ENCODE assay signal across 17 cellular contexts in the genomic region with DNA sequence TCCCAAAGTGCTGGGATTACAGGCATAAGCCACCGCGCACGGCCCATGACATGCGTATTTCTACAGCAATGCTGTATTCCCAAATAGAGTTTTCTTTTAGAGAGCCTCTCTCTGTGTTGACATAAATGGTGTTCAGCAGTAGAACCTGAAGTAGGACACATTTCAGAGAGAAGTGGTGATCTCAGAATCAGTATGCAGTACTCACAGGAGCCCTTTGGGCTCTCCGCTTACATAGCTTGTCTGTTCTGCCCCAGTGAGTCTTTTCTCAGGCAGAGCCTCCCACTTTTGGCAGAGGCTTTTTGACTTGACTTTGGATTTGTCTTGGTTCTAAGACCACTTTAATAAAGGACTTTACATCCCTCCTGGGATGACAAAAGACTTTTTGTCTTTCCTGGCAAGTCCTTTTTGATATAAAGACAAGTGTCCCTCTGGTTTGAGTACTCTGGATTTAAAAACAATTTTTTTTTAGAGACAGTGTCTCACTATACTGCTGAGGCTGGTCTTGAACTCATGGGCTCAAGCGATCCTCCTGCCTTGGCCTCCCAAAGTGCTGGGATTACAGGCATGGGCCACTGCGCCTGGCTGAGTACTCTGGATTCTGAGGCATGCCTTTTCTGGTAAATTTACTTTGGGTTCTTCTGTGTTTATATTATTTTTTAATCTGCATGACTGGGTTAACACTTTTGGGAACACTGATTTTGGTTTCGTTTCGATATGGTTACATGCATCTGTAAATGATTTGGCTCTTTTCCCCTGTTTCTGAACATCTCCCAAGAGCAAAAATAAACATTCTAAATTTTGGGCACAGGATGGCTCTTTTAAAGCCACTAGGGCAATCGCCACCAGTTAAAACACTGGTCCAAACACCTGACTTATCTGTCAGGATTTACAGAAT.
A peak's percentile ranks its signal among the peaks of the same experiment; 100 is the strongest.
DNase-seq lines count a peak whose midpoint lies in the region; ATAC-seq and TF ChIP-seq lines count a peak whose summit lies in the region.
"Had no signal": no experiment of that assay in that cellular context is flagged by ENCODE, and none has a peak within 500 bp of the region (broad histone marks: within the 10 kb centered on the region; RNA-seq: fewer than 3 reads in every experiment).

No MANE protein-coding gene starts in this region.

- no peak overlapping the region for H3K4me3 Mint-ChIP-seq in activated CD4-positive, alpha-beta memory T cell treated with anti-CD3 and anti-CD28 coated beads, Interleukin-2, amount 10 ng/mL, durations not matched to agents 7 days and 5 days
- H3K4me3 Mint-ChIP-seq: nephron; stimulated activated naive B cell treated with anti-CD40 and anti-IgM and Interleukin-4, amounts not matched to agents 10 μg/mL and 1 μg/mL and 100 μg/mL, for 72 hours had no signal

- POLR2A ChIA-PET in activated CD4-positive, alpha-beta memory T cell treated with anti-CD3 and anti-CD28 coated beads, Interleukin-2, amount 10 ng/mL, durations not matched to agents 7 days and 5 days (lab: Charles Lee), result no interaction called here

- H3K9me3 ChIP-seq in HUES48 (ENCODE audit: control insufficient read depth, insufficient read depth, low read length), result no peaks in the 10 kb centered on the region
- H3K9me3 ChIP-seq in esophagus muscularis mucosa, result no peaks in the 10 kb centered on the region
- no peaks in the 10 kb centered on the region for H3K9me3 ChIP-seq in left lung
- no peaks in the 10 kb centered on the region for H3K9me3 ChIP-seq in testis
- H3K9me3 ChIP-seq: psoas muscle had no signal

- no peaks in the 10 kb centered on the region for H3K4me1 Mint-ChIP-seq in activated CD4-positive, alpha-beta memory T cell treated with anti-CD3 and anti-CD28 coated beads, Interleukin-2, amount 10 ng/mL, durations not matched to agents 7 days and 5 days
- H3K4me1 Mint-ChIP-seq: stimulated activated naive B cell treated with anti-CD40 and anti-IgM and Interleukin-4, amounts not matched to agents 10 μg/mL and 1 μg/mL and 100 μg/mL, for 72 hours had no signal

- TF ChIP-seq CTCF in esophagus muscularis mucosa (IDR thresholded peaks at IDR 0.05) (no peak), left lung (IDR thresholded peaks at IDR 0.05) (no peak), testis (IDR thresholded peaks at IDR 0.05) (no peak)

- TF ChIP-seq EP300 in esophagus muscularis mucosa (IDR thresholded peaks at IDR 0.05), result no peak

- H3K9ac ChIP-seq in HUES48 (ENCODE audit: low read depth, low read length), result no peak overlapping the region

- CTCF ChIA-PET in activated CD4-positive, alpha-beta memory T cell treated with anti-CD3 and anti-CD28 coated beads, Interleukin-2, amount 10 ng/mL, durations not matched to agents 7 days and 5 days (lab: Charles Lee), result no interaction called here

- WGBS in esophagus muscularis mucosa, result 72% methylated on average over 10 of the region's 10 CpGs
- 74 to 79% methylated on average over 10 of the region's 10 CpGs for WGBS in testis, 2 donors

- no peaks in the 10 kb centered on the region for H3K36me3 Mint-ChIP-seq in activated CD4-positive, alpha-beta memory T cell treated with anti-CD3 and anti-CD28 coated beads, Interleukin-2, amount 10 ng/mL, durations not matched to agents 7 days and 5 days (ENCODE audit: low read depth)

- DNase-seq in esophagus muscularis mucosa (ENCODE audit: extremely low spot score) (no peak), left lung (no peak), testis (no peak)
- no peak for DNase-seq in stimulated activated CD4-positive, alpha-beta T cell treated with anti-CD3 and anti-CD28 coated beads, Interleukin-2, amount 100 ng/mL, for 48 hours
- no peak for DNase-seq in activated CD4-positive, alpha-beta memory T cell treated with anti-CD3 and anti-CD28 coated beads, Interleukin-2, amount 10 ng/mL, durations not matched to agents 7 days and 5 days
- DNase-seq in activated CD4-positive, alpha-beta T cell treated with anti-CD3 and anti-CD28 coated beads for 48 hours, result no peak
- DNase-seq: activated CD4-positive, alpha-beta T cell treated with anti-CD3 and anti-CD28 coated beads, Interleukin-2, amount 50 U/mL, for 1 hour; COR-L47; H7; NCI-H1105; NCI-H526 treated with DMSO at 0.1 percent for 48 hours; psoas muscle; Right ventricle myocardium superior; stimulated activated naive B cell treated with anti-CD40 and anti-IgM and Interleukin-4, amounts not matched to agents 10 μg/mL and 1 μg/mL and 100 μg/mL, for 72 hours had no signal

- H3K36me3 ChIP-seq in HUES48 (ENCODE audit: control insufficient read depth, insufficient read depth, low read length) (no peaks in the 10 kb centered on the region), esophagus muscularis mucosa (no peaks in the 10 kb centered on the region), left lung (no peaks in the 10 kb centered on the region), testis (ENCODE audit: low read depth, missing control alignments) (no peaks in the 10 kb centered on the region)

- H3K4me3 ChIP-seq in HUES48 (ENCODE audit: low read depth, low read length), result no peak overlapping the region
- peak overlapping the region; percentile 5 to 40 (median 34) for H3K4me3 ChIP-seq in esophagus muscularis mucosa
- no peak overlapping the region for H3K4me3 ChIP-seq in left lung
- no peak overlapping the region for H3K4me3 ChIP-seq in testis
- H3K4me3 ChIP-seq: psoas muscle had no signal

- H3K4me1 ChIP-seq in HUES48 (ENCODE audit: control insufficient read depth, insufficient read depth, low read length), result peaks cover 34% of the 10 kb centered on the region
- peaks cover 0 to 30% (median 24%) of the 10 kb centered on the region in 4 donors for H3K4me1 ChIP-seq in esophagus muscularis mucosa
- no peaks in the 10 kb centered on the region for H3K4me1 ChIP-seq in left lung
- peaks cover 8% of the 10 kb centered on the region for H3K4me1 ChIP-seq in testis

- H3K27me3 Mint-ChIP-seq in activated CD4-positive, alpha-beta memory T cell treated with anti-CD3 and anti-CD28 coated beads, Interleukin-2, amount 10 ng/mL, durations not matched to agents 7 days and 5 days, result no peaks in the 10 kb centered on the region
- H3K27me3 Mint-ChIP-seq: stimulated activated naive B cell treated with anti-CD40 and anti-IgM and Interleukin-4, amounts not matched to agents 10 μg/mL and 1 μg/mL and 100 μg/mL, for 72 hours had no signal

- TF ChIP-seq POLR2A in esophagus muscularis mucosa (IDR thresholded peaks at IDR 0.05; ENCODE audit: low read depth) (no peak), testis (IDR thresholded peaks at IDR 0.05) (no peak)

- intact Hi-C loops in esophagus muscularis mucosa (cut with DNase I) (no loop called here), left lung (cut with DNase I) (no loop called here), testis (cut with DNase I; ENCODE audit: low total_unique reads) (no loop called here)

- ATAC-seq in left lung (peak; percentile 82), HG03571 (IDR thresholded peaks at IDR 0.05; ENCODE audit: unreplicated experiment) (no peak)
- ATAC-seq: psoas muscle; stimulated activated naive B cell treated with anti-CD40 and anti-IgM and Interleukin-4, amounts not matched to agents 10 μg/mL and 1 μg/mL and 100 μg/mL, for 72 hours had no signal

- no peak overlapping the region for H3K27ac Mint-ChIP-seq in activated CD4-positive, alpha-beta memory T cell treated with anti-CD3 and anti-CD28 coated beads, Interleukin-2, amount 10 ng/mL, durations not matched to agents 7 days and 5 days
- H3K27ac Mint-ChIP-seq: stimulated activated naive B cell treated with anti-CD40 and anti-IgM and Interleukin-4, amounts not matched to agents 10 μg/mL and 1 μg/mL and 100 μg/mL, for 72 hours had no signal

- H3K27ac ChIP-seq in HUES48 (ENCODE audit: low read depth, low read length) (peak overlapping the region; percentile 83), esophagus muscularis mucosa (replicated peaks in 1 of 4) (peak overlapping the region; percentile 61 to 72 (median 66)), left lung (peak overlapping the region; percentile 5 to 41), testis (peak overlapping the region; percentile 21 to 47)
- H3K27ac ChIP-seq: psoas muscle had no signal

- no peaks in the 10 kb centered on the region for H3K27me3 ChIP-seq in HUES48 (ENCODE audit: control insufficient read depth, insufficient read depth, low read length)
- no peaks in the 10 kb centered on the region for H3K27me3 ChIP-seq in esophagus muscularis mucosa
- no peaks in the 10 kb centered on the region for H3K27me3 ChIP-seq in left lung
- no peaks in the 10 kb centered on the region for H3K27me3 ChIP-seq in testis

- no peaks in the 10 kb centered on the region for H3K9me3 Mint-ChIP-seq in activated CD4-positive, alpha-beta memory T cell treated with anti-CD3 and anti-CD28 coated beads, Interleukin-2, amount 10 ng/mL, durations not matched to agents 7 days and 5 days
- H3K9me3 Mint-ChIP-seq: nephron had no signal

Comparison
In these comparisons a context has a peak if more than half of its experiments do, and no peak if none do; other contexts are left out.
1. H3K27ac ChIP-seq: peak in every context shown above with its lines; median percentile 83 in HUES48; 66 in esophagus muscularis mucosa; 34 in testis; 23 in left lung.
2. H3K4me3 ChIP-seq: peak in esophagus muscularis mucosa (4 of 4); none in HUES48 (single experiment), left lung (0 of 2) and testis (0 of 2).